8 cellular contexts compared by ENCODE assay signal in genomic region chr21:39445339-39446269, GRCh38. TPM values are rescaled to one million over a fixed set of nuclear protein-coding genes. Genes with fewer than 3 reads are reported as not detected.
A peak's percentile ranks its signal among the peaks of the same experiment; 100 is the strongest.
DNase-seq lines count a peak whose midpoint lies in the region; ATAC-seq and TF ChIP-seq lines count a peak whose summit lies in the region.

LCA5L (minus strand) TSS chr21:39445778; CDS start chr21:39428493, 17,285 bp downstream.

- H3K4me3 ChIP-seq in KMS-11 (IDR thresholded peaks at IDR 0.05; ENCODE audit: insufficient read depth, low read depth, low read length) = peak within 1 kb of the TSS; percentile 4
- peak within 1 kb of the TSS; percentile 70 to 89 (median 74) for H3K4me3 ChIP-seq in Peyer's patch
- H3K4me3 ChIP-seq in fibroblast of lung (replicated peaks in 1 of 4; ENCODE audit: control extremely low read depth in 1 of 4, insufficient read depth in 1 of 4, low read depth in 3 of 4, low read length in 4 of 4) = peak within 1 kb of the TSS; percentile 76 to 90 (median 79)

- ATAC-seq in GM21786 (IDR thresholded peaks at IDR 0.05; ENCODE audit: unreplicated experiment) = peak; percentile 77
- ATAC-seq in natural killer cell = peak; percentile 88 to 95 (median 91)

- intact Hi-C loops in activated T-helper 1 cell treated with anti-CD3 and anti-CD28 coated beads, Interleukin-12 subunit alpha, Interleukin-12 subunit beta, Interleukin-2, Interleukin-4 antibody, amounts not matched to agents 30 ng/mL and 10 ng/mL and 1 ng/mL, durations not matched to agents 14 hours and 24 hours and 36 hours (cut with micrococcal nuclease) = loop anchor here (1.0 to 2.0 kb wide), 6 partner anchors 57 to 460 kb away; partner anchors contain the start of genes BRWD1, HMGN1 and PSMG1
- intact Hi-C loops in natural killer cell (cut with micrococcal nuclease) = loop anchor here (1.0 to 5.0 kb wide), 2 partner anchors 133 to 263 kb away; partner anchors contain the start of gene PSMG1

- peak within 1 kb of the TSS; percentile 72 for H3K9ac ChIP-seq in KMS-11
- H3K9ac ChIP-seq in fibroblast of lung (ENCODE audit: insufficient read depth, low read length) = peak within 1 kb of the TSS; percentile 85

- H2AFZ ChIP-seq in KMS-11 (ENCODE audit: low read depth) (peak within 1 kb of the TSS; percentile 98), fibroblast of lung (ENCODE audit: low read length) (peak within 1 kb of the TSS; percentile 95)

- H3K4me2 ChIP-seq in KMS-11 (peak within 1 kb of the TSS; percentile 53), fibroblast of lung (ENCODE audit: extremely low read depth, insufficient read depth, low read length) (peak within 1 kb of the TSS; percentile 94)

- H3K27me3 Mint-ChIP-seq in activated T-helper 1 cell treated with anti-CD3 and anti-CD28 coated beads, Interleukin-12 subunit alpha, Interleukin-12 subunit beta, Interleukin-2, Interleukin-4 antibody, amounts not matched to agents 30 ng/mL and 10 ng/mL and 1 ng/mL, durations not matched to agents 14 hours and 24 hours and 36 hours (ENCODE audit: insufficient read depth) = peaks cover 33% of the 10 kb centered on the region
- H3K27me3 Mint-ChIP-seq in natural killer cell (ENCODE audit: low read depth in 2 of 2) = peaks cover 22 to 41% of the 10 kb centered on the region in 2 donors

- H3K36me3 ChIP-seq in KMS-11 (ENCODE audit: insufficient read depth) (no peaks in the 10 kb centered on the region), Peyer's patch (no peaks in the 10 kb centered on the region), fibroblast of lung (ENCODE audit: control insufficient read depth, insufficient read depth, low read length) (no peaks in the 10 kb centered on the region)

- H3K4me1 Mint-ChIP-seq in activated T-helper 1 cell treated with anti-CD3 and anti-CD28 coated beads, Interleukin-12 subunit alpha, Interleukin-12 subunit beta, Interleukin-2, Interleukin-4 antibody, amounts not matched to agents 30 ng/mL and 10 ng/mL and 1 ng/mL, durations not matched to agents 14 hours and 24 hours and 36 hours (ENCODE audit: low read depth) = peaks cover 14% of the 10 kb centered on the region
- peaks cover 11 to 15% of the 10 kb centered on the region in 2 donors for H3K4me1 Mint-ChIP-seq in natural killer cell

- H3K36me3 Mint-ChIP-seq in activated T-helper 1 cell treated with anti-CD3 and anti-CD28 coated beads, Interleukin-12 subunit alpha, Interleukin-12 subunit beta, Interleukin-2, Interleukin-4 antibody, amounts not matched to agents 30 ng/mL and 10 ng/mL and 1 ng/mL, durations not matched to agents 14 hours and 24 hours and 36 hours (ENCODE audit: low read depth) = no peaks in the 10 kb centered on the region
- H3K36me3 Mint-ChIP-seq in natural killer cell = no peaks in the 10 kb centered on the region

- peak within 1 kb of the TSS; percentile 95 for H3K27ac Mint-ChIP-seq in activated T-helper 1 cell treated with anti-CD3 and anti-CD28 coated beads, Interleukin-12 subunit alpha, Interleukin-12 subunit beta, Interleukin-2, Interleukin-4 antibody, amounts not matched to agents 30 ng/mL and 10 ng/mL and 1 ng/mL, durations not matched to agents 14 hours and 24 hours and 36 hours
- peak within 1 kb of the TSS; percentile 93 to 94 for H3K27ac Mint-ChIP-seq in natural killer cell

- TF ChIP-seq CTCF in KMS-11 (conservative IDR thresholded peaks at IDR 0.05; ENCODE audit: low read depth, low read length) (0 out of 2 replicates have a peak, but pooled peaks have one; percentile 14), Peyer's patch (IDR thresholded peaks at IDR 0.05) (peak in 2 of 6 experiments; percentile 6 to 37), fibroblast of lung (conservative IDR thresholded peaks at IDR 0.05 in 1 of 2, IDR thresholded peaks at IDR 0.05 in 1 of 2; ENCODE audit: low read depth in 1 of 2, low read length in 2 of 2) (peak in 1 of 2 donors; percentile 24), natural killer cell (IDR thresholded peaks at IDR 0.05) (no peak)

- peak within 1 kb of the TSS; percentile 93 for H3K4me3 Mint-ChIP-seq in activated T-helper 1 cell treated with anti-CD3 and anti-CD28 coated beads, Interleukin-12 subunit alpha, Interleukin-12 subunit beta, Interleukin-2, Interleukin-4 antibody, amounts not matched to agents 30 ng/mL and 10 ng/mL and 1 ng/mL, durations not matched to agents 14 hours and 24 hours and 36 hours
- peak within 1 kb of the TSS; percentile 95 for H3K4me3 Mint-ChIP-seq in natural killer cell

- H3K27ac ChIP-seq in KMS-11 (peak within 1 kb of the TSS; percentile 49), Peyer's patch (peak within 1 kb of the TSS; percentile 68 to 90 (median 86)), fibroblast of lung (ENCODE audit: insufficient read depth, low read length) (peak within 1 kb of the TSS; percentile 75)

- H3K79me2 ChIP-seq in KMS-11 (ENCODE audit: insufficient read depth, low read depth) (no peaks in the 10 kb centered on the region), fibroblast of lung (ENCODE audit: control insufficient read depth, insufficient read depth, low read length) (no peaks in the 10 kb centered on the region)

- H3K27me3 ChIP-seq in KMS-11 (ENCODE audit: insufficient read depth, low read depth) (no peaks in the 10 kb centered on the region; the same call in 1 of the 2 replicates), Peyer's patch (no peaks in the 10 kb centered on the region), fibroblast of lung (ENCODE audit: control insufficient read depth, insufficient read depth, low read length) (peaks cover 4% of the 10 kb centered on the region)

- H3K4me1 ChIP-seq in KMS-11 (ENCODE audit: low read depth, poor library complexity, severe bottlenecking) = peaks cover 10% of the 10 kb centered on the region
- no peaks in the 10 kb centered on the region for H3K4me1 ChIP-seq in Peyer's patch
- H3K4me1 ChIP-seq in fibroblast of lung (ENCODE audit: control insufficient read depth, extremely low read depth, insufficient read depth, low read length) = peaks cover 3% of the 10 kb centered on the region

- TF ChIP-seq POLR2A in Peyer's patch (IDR thresholded peaks at IDR 0.05) = peak; percentile 18 to 53

- H4K20me1 ChIP-seq in KMS-11 (ENCODE audit: insufficient read depth) (no peaks in the 10 kb centered on the region), fibroblast of lung (ENCODE audit: control insufficient read depth, extremely low read depth, insufficient read depth, low read length) (no peaks in the 10 kb centered on the region)

- H3K9me3 ChIP-seq in Peyer's patch (no peaks in the 10 kb centered on the region), fibroblast of lung (ENCODE audit: control insufficient read depth, insufficient read depth, low read depth, low read length) (no peaks in the 10 kb centered on the region)

- DNase-seq in Daoy (ENCODE audit: low read depth) (peak; percentile 97), Peyer's patch (peak; percentile 79 to 95 (median 95)), fibroblast of lung (ENCODE audit: low read depth in 2 of 2) (peak; percentile 84 to 86), natural killer cell (peak; percentile 91)
- DNase-seq in activated T-helper 1 cell treated with anti-CD3 and anti-CD28 coated beads, Interleukin-12 subunit alpha, Interleukin-12 subunit beta, Interleukin-2, Interleukin-4 antibody, amounts not matched to agents 30 ng/mL and 10 ng/mL and 1 ng/mL, durations not matched to agents 14 hours and 24 hours and 36 hours (ENCODE audit: low spot score) = peak; percentile 90
- DNase-seq in stimulated activated naive CD4-positive, alpha-beta T cell (lab: John Stamatoyannopoulos, UW) = peak; percentile 78 to 90 (median 87)

- H3K9me3 Mint-ChIP-seq in activated T-helper 1 cell treated with anti-CD3 and anti-CD28 coated beads, Interleukin-12 subunit alpha, Interleukin-12 subunit beta, Interleukin-2, Interleukin-4 antibody, amounts not matched to agents 30 ng/mL and 10 ng/mL and 1 ng/mL, durations not matched to agents 14 hours and 24 hours and 36 hours = no peaks in the 10 kb centered on the region
- no peaks in the 10 kb centered on the region for H3K9me3 Mint-ChIP-seq in natural killer cell

RNA-seq across cellular contexts. Expression of gene LCA5L, which starts in this region (rescaled TPM):
- total RNA-seq in Daoy (2014; rRNA removed; shearing (Covaris generic)) = 0.91 and 6.0 TPM in 2 replicates
- total RNA-seq in Peyer's patch = 1 to 10 TPM in 1 of 4 donors, under 1 TPM in 1, not detected in 2; 0.88 to 2.0 TPM
- not detected in 2 replicates for total RNA-seq in activated T-helper 1 cell treated with anti-CD3 and anti-CD28 coated beads, Interleukin-12 subunit alpha, Interleukin-12 subunit beta, Interleukin-2, Interleukin-4 antibody, amounts not matched to agents 30 ng/mL and 10 ng/mL and 1 ng/mL, durations not matched to agents 14 hours and 24 hours and 36 hours
- total RNA-seq in fibroblast of lung = 0.51 and 0.66 TPM in 2 replicates
- 0.38 and 1.0 TPM in 2 replicates for polyA plus RNA-seq in fibroblast of lung
- polyA plus RNA-seq in fibroblast of lung (2012) = 0.46 and 0.76 TPM in 2 replicates
- 0.94 TPM in 1 of 2 replicates, not detected in the other for polyA minus RNA-seq in fibroblast of lung (ENCODE audit: low replicate concordance)
- under 1 TPM in 2 of 3 donors, not detected in 1; 0.14 to 0.84 TPM for total RNA-seq in natural killer cell

Comparison
In these comparisons a context has a peak if more than half of its experiments do, and no peak if none do; other contexts are left out.
1. Peak in every context shown above with its lines: DNase-seq, ATAC-seq, H3K4me3 ChIP-seq and H3K27ac ChIP-seq.
2. Peak in DNase-seq in activated T-helper 1 cell treated with anti-CD3 and anti-CD28 coated beads, Interleukin-12 subunit alpha, Interleukin-12 subunit beta, Interleukin-2, Interleukin-4 antibody, amounts not matched to agents 30 ng/mL and 10 ng/mL and 1 ng/mL, durations not matched to agents 14 hours and 24 hours and 36 hours; RNA of the gene not detected or under 1 TPM.
3. Peak in DNase-seq and ATAC-seq in natural killer cell; RNA of the gene not detected or under 1 TPM.
4. H3K4me3 ChIP-seq: peak in every context shown above with its lines; median percentile 79 in fibroblast of lung; 74 in Peyer's patch; 4 in KMS-11.